Comparison of ENCODE assay signal across 16 cellular contexts in the genomic region with DNA sequence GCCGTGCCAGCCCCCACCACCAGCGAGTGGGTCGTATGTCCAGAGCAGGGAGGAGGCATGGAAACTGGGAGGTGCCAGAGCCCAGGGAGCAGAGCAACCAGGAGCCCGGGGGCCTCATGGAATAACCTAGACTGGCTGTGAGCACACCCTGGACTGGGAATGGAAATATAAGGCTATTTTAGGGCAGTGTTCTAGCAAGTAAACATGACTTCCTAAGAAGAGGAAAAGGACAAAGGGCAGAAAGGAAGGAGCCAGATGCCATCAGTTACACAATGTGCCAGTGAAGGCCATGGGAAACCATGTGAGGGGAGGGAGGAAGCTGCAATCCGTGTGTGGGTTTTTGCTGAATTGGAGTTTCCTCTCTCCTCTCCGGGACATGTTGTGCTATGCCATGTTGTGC. TPM values are rescaled to one million over a fixed set of nuclear protein-coding genes. Genes with fewer than 3 reads are reported as not detected.
DNase-seq lines count a peak whose midpoint lies in the region; ATAC-seq and TF ChIP-seq lines count a peak whose summit lies in the region.
"Had no signal": no experiment of that assay in that cellular context is flagged by ENCODE, and none has a peak within 500 bp of the region (broad histone marks: within the 10 kb centered on the region; RNA-seq: fewer than 3 reads in every experiment).

No MANE protein-coding gene starts in this region.

- TF ChIP-seq CTCF in colonic mucosa (IDR thresholded peaks at IDR 0.05) (no peak), spleen (IDR thresholded peaks at IDR 0.05 in 8 of 11, conservative IDR thresholded peaks at IDR 0.05 in 3 of 11) (no peak), SK-N-SH (IDR thresholded peaks at IDR 0.05) (no peak)

- TF ChIP-seq EP300 in SK-N-SH (IDR thresholded peaks at IDR 0.05; ENCODE audit: borderline replicate concordance in 1 of 2, low read depth in 1 of 2, low read length in 1 of 2), result no peak

- H3K27ac ChIP-seq in colonic mucosa (no peak overlapping the region), spleen (peak overlapping the region; percentile 32 to 84 (median 77)), SK-N-SH (ENCODE audit: low read depth in 2 of 2, low read length in 1 of 2) (no peak overlapping the region)
- H3K27ac ChIP-seq: GM23248 had no signal

- TF ChIP-seq RAD21 in SK-N-SH (IDR thresholded peaks at IDR 0.05; ENCODE audit: low read length), result no peak

- no peaks in the 10 kb centered on the region for H3K79me2 ChIP-seq in SK-N-SH (ENCODE audit: insufficient read depth)

- CTCF ChIA-PET in SK-N-SH (lab: Yijun Ruan, JAX), result no interaction called here

- no peak overlapping the region for H3K4me2 ChIP-seq in SK-N-SH

- H2AFZ ChIP-seq in SK-N-SH (ENCODE audit: low read depth), result no peak overlapping the region
- H2AFZ ChIP-seq: GM23248 had no signal

- ATAC-seq in left lobe of liver (peak; percentile 73), GM19328 (IDR thresholded peaks at IDR 0.05; ENCODE audit: unreplicated experiment) (no peak)
- ATAC-seq: SK-N-SH treated with all-trans-retinoic acid at 6 μM for 48 hours; stimulated activated naive B cell treated with anti-CD40 and anti-IgM and Interleukin-4, amounts not matched to agents 10 μg/mL and 1 μg/mL and 100 μg/mL, for 72 hours had no signal

- H3K4me1 ChIP-seq in colonic mucosa (no peaks in the 10 kb centered on the region), spleen (peaks cover 0 to 48% (median 21%) of the 10 kb centered on the region in 6 donors), SK-N-SH (ENCODE audit: control insufficient read depth in 1 of 2, insufficient read depth in 2 of 2, low read depth in 1 of 2, low read length in 1 of 2) (no peaks in the 10 kb centered on the region)

- H3K9me2 ChIP-seq in SK-N-SH, result no peaks in the 10 kb centered on the region

- H3K27me3 ChIP-seq in colonic mucosa, result no peaks in the 10 kb centered on the region
- H3K27me3 ChIP-seq in spleen (replicated peaks in 1 of 7), result no peaks in the 10 kb centered on the region
- H3K27me3 ChIP-seq in SK-N-SH (ENCODE audit: insufficient read depth), result no peaks in the 10 kb centered on the region

- POLR2A ChIA-PET in SK-N-SH (lab: Yijun Ruan, JAX), result no interaction called here

- H3K9ac ChIP-seq in colonic mucosa (ENCODE audit: low read depth in 2 of 2, low read length in 2 of 2), result no peak overlapping the region
- no peak overlapping the region for H3K9ac ChIP-seq in SK-N-SH
- H3K9ac ChIP-seq: GM23248 had no signal

- no peaks in the 10 kb centered on the region for H3K36me3 ChIP-seq in colonic mucosa
- no peaks in the 10 kb centered on the region for H3K36me3 ChIP-seq in spleen
- no peaks in the 10 kb centered on the region for H3K36me3 ChIP-seq in SK-N-SH (replicated peaks in 1 of 2; ENCODE audit: control insufficient read depth in 1 of 2, insufficient read depth in 2 of 2, low read length in 1 of 2)

- H3K4me3 ChIP-seq in colonic mucosa (no peak overlapping the region), spleen (no peak overlapping the region), SK-N-SH (ENCODE audit: low read depth in 2 of 2, low read length in 1 of 2) (no peak overlapping the region)
- H3K4me3 ChIP-seq: GM23248 had no signal

- DNase-seq in Kasumi-1 (lab: John Stamatoyannopoulos, UW) (peak; percentile 15 to 50), colonic mucosa (peak; percentile 62), left lobe of liver (ENCODE audit: low spot score) (no peak), spleen (peak; percentile 78), SK-N-SH (no peak), EL (no peak)
- no peak for DNase-seq in stimulated activated CD4-positive, alpha-beta T cell treated with anti-CD3 and anti-CD28 coated beads, Interleukin-2, amount 100 ng/mL, for 48 hours
- DNase-seq: activated CD8-positive, alpha-beta memory T cell treated with anti-CD3 and anti-CD28 coated beads, Interleukin-2, amount 50 U/mL, for 48 hours; activated naive CD4-positive, alpha-beta T cell treated with anti-CD3 and anti-CD28 coated beads, Interleukin-2, amount 50 U/mL, for 16 hours; GM23248; kidney; naive B cell; NCI-H1105; stimulated activated naive B cell treated with anti-CD40 and anti-IgM and Interleukin-4, amounts not matched to agents 10 μg/mL and 1 μg/mL and 100 μg/mL, for 72 hours had no signal

- intact Hi-C loops in colonic mucosa (cut with DNase I), result no loop called here
- intact Hi-C loops in spleen (cut with DNase I; ENCODE audit: low total_unique reads), result no loop called here

- WGBS in spleen, 5 donors, result 50 to 66% (median 54%) methylated on average over 6 of the region's 6 CpGs
- WGBS in SK-N-SH (ENCODE audit: low lambda C conversion rate), result 27% methylated on average over 6 of the region's 6 CpGs

- no peaks in the 10 kb centered on the region for H4K20me1 ChIP-seq in SK-N-SH (ENCODE audit: insufficient read depth)

- no peaks in the 10 kb centered on the region for H3F3A ChIP-seq in SK-N-SH (replicated peaks; ENCODE audit: insufficient read depth)

- TF ChIP-seq POLR2A in spleen (IDR thresholded peaks at IDR 0.05), result no peak

- H3K9me3 ChIP-seq in colonic mucosa (no peaks in the 10 kb centered on the region), spleen (no peaks in the 10 kb centered on the region), SK-N-SH (no peaks in the 10 kb centered on the region)

TF ChIP-seq in SK-N-SH, 30 proteins besides CTCF, POLR2A, EP300 and RAD21:
- TF ChIP-seq RXRA (IDR thresholded peaks at IDR 0.05; ENCODE audit: borderline replicate concordance, low read depth), result no peak
- TF ChIP-seq SIN3A (IDR thresholded peaks at IDR 0.05; ENCODE audit: borderline replicate concordance, low read depth, low read length), result no peak
- TF ChIP-seq ZBTB33 (IDR thresholded peaks at IDR 0.05; ENCODE audit: borderline replicate concordance, low read depth), result no peak
- TF ChIP-seq NRF1 (IDR thresholded peaks at IDR 0.05; ENCODE audit: low read depth, low read length), result no peak
- no peak for TF ChIP-seq ELF1 (IDR thresholded peaks at IDR 0.05)
- TF ChIP-seq CHD2 (IDR thresholded peaks at IDR 0.05; ENCODE audit: low read length, partially characterized antibody), result no peak

RNA-seq across cellular contexts. Expression of gene CPM, which starts 18.7 kb away (rescaled TPM):
- total RNA-seq in colonic mucosa (10 to 100 TPM; 30.0 to 40.3 TPM), left lobe of liver (45.2 TPM), spleen (100 to 1,000 TPM in 4 of 7 donors, 10 to 100 TPM in 3; 14.3 to 189 (median 127) TPM)
- polyA plus RNA-seq in spleen (10 to 100 TPM in 1 of 3 donors, 1 to 10 TPM in 2; 3.5 to 24.6 (median 7.5) TPM), SK-N-SH (2012; rRNA removed) (10.8 and 11.9 TPM in 2 replicates)
- polyA plus RNA-seq in SK-N-SH (2012; cell fraction: cytosol; rRNA removed), result 17.2 and 19.2 TPM in 2 replicates
- polyA plus RNA-seq in SK-N-SH (2012; cell fraction: nucleus; rRNA removed), result 4.0 and 5.9 TPM in 2 replicates

Comparison
In these comparisons a context has a peak if more than half of its experiments do, and no peak if none do; other contexts are left out.
1. DNase-seq: peak in Kasumi-1 (2 of 2), colonic mucosa (single experiment) and spleen (single experiment); none in left lobe of liver (single experiment), stimulated activated CD4-positive, alpha-beta T cell treated with anti-CD3 and anti-CD28 coated beads, Interleukin-2, amount 100 ng/mL, for 48 hours (0 of 2), SK-N-SH (single experiment) and EL (single experiment).
2. H3K27ac ChIP-seq: peak in spleen (8 of 8); none in colonic mucosa (single experiment) and SK-N-SH (0 of 2).